Comparison of ENCODE assay signal across 1 cellular context in genomic region chr14:105562713-105563346, GRCh38.
A peak's percentile ranks its signal among the peaks of the same experiment; 100 is the strongest.
TF ChIP-seq lines count a peak whose summit lies in the region.

No MANE protein-coding gene starts in this region.

TF ChIP-seq in HEK293, 187 proteins besides CTCF, POLR2A, EP300 and RAD21 (continued from another document):
- peak; percentile 11; the same call in 1 of the 2 replicates for TF ChIP-seq ZSCAN18 (tag by site-specific recombination; IDR thresholded peaks at IDR 0.05)
- TF ChIP-seq ZNF239 (tag by site-specific recombination; IDR thresholded peaks at IDR 0.05): 0 out of 2 replicates have a peak, but pooled peaks have one; percentile 10
- TF ChIP-seq ZSCAN30 (tag by site-specific recombination; IDR thresholded peaks at IDR 0.05): no peak
- 0 out of 2 replicates have a peak, but pooled peaks have one; percentile 8 for TF ChIP-seq MYNN (tag by site-specific recombination; IDR thresholded peaks at IDR 0.05; ENCODE audit: borderline replicate concordance)
- peak; percentile 98 for TF ChIP-seq KLF8 (tag by site-specific recombination; IDR thresholded peaks at IDR 0.05)
- TF ChIP-seq ZFHX2 (tag by site-specific recombination; conservative IDR thresholded peaks at IDR 0.05): peak; percentile 100
- TF ChIP-seq ZNF621 (tag by site-specific recombination; IDR thresholded peaks at IDR 0.05): peak; percentile 76; the same call in 1 of the 2 replicates
- no peak; the same call in 1 of the 2 replicates for TF ChIP-seq YY2 (tag by site-specific recombination; IDR thresholded peaks at IDR 0.05)
